Comparison of ENCODE assay signal across 19 cellular contexts in genomic region chr15:70261083-70261482, GRCh38.
"Had no signal": no experiment of that assay in that cellular context is flagged by ENCODE, and none has a peak within 500 bp of the region (broad histone marks: within the 10 kb centered on the region; RNA-seq: fewer than 3 reads in every experiment).

No MANE protein-coding gene starts in this region.

- H3K4me3 ChIP-seq: esophagus squamous epithelium, gastroesophageal sphincter, left lung, lower lobe of right lung, stomach had no signal

- H3K36me3 Mint-ChIP-seq: memory B cell, mesothelial cell of epicardium had no signal

- H3K27ac Mint-ChIP-seq: memory B cell, mesothelial cell of epicardium, nephron progenitor cell had no signal

- H3K36me3 ChIP-seq: esophagus squamous epithelium, gastroesophageal sphincter, left lung, lower lobe of right lung, neutrophil, stomach had no signal

- H3K27me3 Mint-ChIP-seq: effector memory CD8-positive, alpha-beta T cell; memory B cell had no signal

- DNase-seq: effector memory CD8-positive, alpha-beta T cell; esophagus squamous epithelium; foreskin fibroblast; glutamatergic neuron; islet precursor cell; left lung; lower lobe of right lung; nephron progenitor cell; stimulated activated CD4-positive, alpha-beta T cell treated with anti-CD3 and anti-CD28 coated beads, Interleukin-2, amount 100 ng/mL, for 24 hours; stimulated activated CD4-positive, alpha-beta T cell treated with anti-CD3 and anti-CD28 coated beads, Interleukin-4, amount 100 ng/mL, for 4 hours; stimulated activated naive CD4-positive, alpha-beta T cell; stomach; trophoblast cell had no signal

- H3K9me3 Mint-ChIP-seq: dendritic cell treated with granulocyte-macrophage colony-stimulating factor and Interleukin-4, amounts not matched to agents 40 ng/mL and 50 ng/mL, for 4 days; effector memory CD8-positive, alpha-beta T cell; memory B cell; mesothelial cell of epicardium had no signal

- H3K4me3 Mint-ChIP-seq: dendritic cell treated with granulocyte-macrophage colony-stimulating factor and Interleukin-4, amounts not matched to agents 40 ng/mL and 50 ng/mL, for 4 days; effector memory CD8-positive, alpha-beta T cell; memory B cell; mesothelial cell of epicardium; nephron progenitor cell had no signal

- H3K9me3 ChIP-seq: esophagus squamous epithelium, gastroesophageal sphincter, left lung, lower lobe of right lung, neutrophil, stomach had no signal

- H3K27ac ChIP-seq: esophagus squamous epithelium, gastroesophageal sphincter, left lung, lower lobe of right lung, neutrophil, stomach had no signal

- ATAC-seq: effector memory CD8-positive, alpha-beta T cell; gastroesophageal sphincter; left lung; lower lobe of right lung; sciatic nerve had no signal

- H3K27me3 ChIP-seq: gastroesophageal sphincter, left lung, stomach had no signal
